In the genomic region with DNA sequence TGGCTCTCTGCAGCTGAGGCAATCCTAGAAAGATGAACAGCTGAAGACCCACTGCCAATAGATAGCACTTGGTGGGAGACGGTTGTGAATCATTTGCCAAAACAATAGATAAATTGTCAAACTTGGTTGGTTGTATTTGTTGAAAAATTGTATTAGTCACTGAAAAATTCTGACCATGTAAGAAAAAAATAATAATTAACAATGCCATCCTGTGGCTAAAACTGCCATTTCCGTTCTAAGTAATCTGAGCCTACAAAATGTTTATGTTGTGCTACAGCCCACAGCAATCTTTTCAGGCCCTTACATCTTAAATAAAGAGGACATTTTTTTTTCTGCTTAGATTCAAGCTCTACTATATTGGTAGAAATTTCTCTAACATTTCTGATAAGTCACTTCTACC, we compare ENCODE assay signal across 22 cellular contexts.
DNase-seq lines count a peak whose midpoint lies in the region; ATAC-seq and TF ChIP-seq lines count a peak whose summit lies in the region.
"Had no signal": no experiment of that assay in that cellular context is flagged by ENCODE, and none has a peak within 500 bp of the region (broad histone marks: within the 10 kb centered on the region; RNA-seq: fewer than 3 reads in every experiment).

No MANE protein-coding gene starts in this region.

- DNase-seq in HT1080 (ENCODE audit: low read depth) (peak; percentile 78), astrocyte of the spinal cord (ENCODE audit: low read depth, low spot score) (peak; percentile 45), fibroblast of villous mesenchyme (ENCODE audit: low read depth) (peak; percentile 20), tibial artery (no peak), NCI-H774 (lab: John Stamatoyannopoulos, UW) (no peak), glutamatergic neuron (no peak)
- DNase-seq: activated CD4-positive, alpha-beta T cell treated with anti-CD3 and anti-CD28 coated beads for 36 hours; activated naive CD8-positive, alpha-beta T cell treated with anti-CD3 and anti-CD28 coated beads, Interleukin-2, amount 10 ng/mL, durations not matched to agents 7 days and 5 days; CD8-positive, alpha-beta memory T cell; cortex of kidney; DMS79 treated with DMSO at 0.1 percent for 48 hours; NCI-H510A; posterior cingulate gyrus; stimulated activated naive CD8-positive, alpha-beta T cell treated with anti-CD3 and anti-CD28 coated beads, Interleukin-15, Interleukin-2, amounts not matched to agents 100 U/mL and 50 U/mL, for 24 hours; T-helper 1 cell; upper lobe of left lung had no signal

- H3K36me3 Mint-ChIP-seq in glutamatergic neuron (ENCODE audit: unreplicated experiment), result no peaks in the 10 kb centered on the region
- H3K36me3 Mint-ChIP-seq: activated naive CD8-positive, alpha-beta T cell treated with anti-CD3 and anti-CD28 coated beads, Interleukin-2, amount 10 ng/mL, durations not matched to agents 7 days and 5 days had no signal

- no peak for ATAC-seq in activated CD4-positive, CD25-positive, alpha-beta regulatory T cell treated with anti-CD3 and anti-CD28 coated beads, Interleukin-2, amount 50 U/mL, for 24 hours
- ATAC-seq: activated CD4-positive, alpha-beta T cell treated with anti-CD3 and anti-CD28 coated beads for 36 hours; activated T-helper 17 cell treated with anti-CD3 and anti-CD28 coated beads, Interleukin-2, amount 50 U/mL, for 72 hours; HepG2; left lobe of liver; stimulated activated naive CD8-positive, alpha-beta T cell treated with anti-CD3 and anti-CD28 coated beads, Interleukin-15, Interleukin-2, amounts not matched to agents 100 U/mL and 50 U/mL, for 24 hours had no signal

- intact Hi-C loops in tibial artery (cut with DNase I; ENCODE audit: low total_unique reads), result loop anchor here (5.0 kb wide), 1 partner anchor 246 kb away; no protein-coding TSS in a partner anchor

- no peak overlapping the region for H3K27ac Mint-ChIP-seq in glutamatergic neuron (ENCODE audit: unreplicated experiment)
- H3K27ac Mint-ChIP-seq: activated CD4-positive, alpha-beta T cell treated with anti-CD3 and anti-CD28 coated beads for 36 hours; activated naive CD8-positive, alpha-beta T cell treated with anti-CD3 and anti-CD28 coated beads, Interleukin-2, amount 10 ng/mL, durations not matched to agents 7 days and 5 days; activated T-helper 17 cell treated with anti-CD3 and anti-CD28 coated beads, Interleukin-2, amount 50 U/mL, for 72 hours; CD8-positive, alpha-beta memory T cell; nephron had no signal

- peaks cover 2% of the 10 kb centered on the region for H3K27me3 Mint-ChIP-seq in glutamatergic neuron (ENCODE audit: unreplicated experiment)
- H3K27me3 Mint-ChIP-seq: activated CD4-positive, alpha-beta T cell treated with anti-CD3 and anti-CD28 coated beads for 36 hours; activated naive CD8-positive, alpha-beta T cell treated with anti-CD3 and anti-CD28 coated beads, Interleukin-2, amount 10 ng/mL, durations not matched to agents 7 days and 5 days; activated T-helper 17 cell treated with anti-CD3 and anti-CD28 coated beads, Interleukin-2, amount 50 U/mL, for 72 hours; CD8-positive, alpha-beta memory T cell had no signal

- in situ Hi-C loops in astrocyte of the spinal cord (cut with HindIII; ENCODE audit: low sequenced_read_pairs), result no loop called here

- H3K4me3 Mint-ChIP-seq in glutamatergic neuron (ENCODE audit: unreplicated experiment), result no peak overlapping the region
- H3K4me3 Mint-ChIP-seq: activated CD4-positive, alpha-beta T cell treated with anti-CD3 and anti-CD28 coated beads for 36 hours; activated naive CD8-positive, alpha-beta T cell treated with anti-CD3 and anti-CD28 coated beads, Interleukin-2, amount 10 ng/mL, durations not matched to agents 7 days and 5 days; activated T-helper 17 cell treated with anti-CD3 and anti-CD28 coated beads, Interleukin-2, amount 50 U/mL, for 72 hours; CD8-positive, alpha-beta memory T cell; nephron had no signal

- H3K4me1 ChIP-seq in tibial artery, result peaks cover 0 to 19% (median 2%) of the 10 kb centered on the region in 4 donors

- H3K36me3 ChIP-seq in tibial artery, result no peaks in the 10 kb centered on the region
- H3K36me3 ChIP-seq: upper lobe of left lung had no signal

- no peaks in the 10 kb centered on the region for H3K9me3 Mint-ChIP-seq in glutamatergic neuron (ENCODE audit: unreplicated experiment)
- H3K9me3 Mint-ChIP-seq: nephron had no signal

- no peaks in the 10 kb centered on the region for H3K27me3 ChIP-seq in tibial artery
- H3K27me3 ChIP-seq: upper lobe of left lung had no signal

- H3K9me3 ChIP-seq in tibial artery, result no peaks in the 10 kb centered on the region
- H3K9me3 ChIP-seq: upper lobe of left lung had no signal

- no peak for TF ChIP-seq CTCF in astrocyte of the spinal cord (IDR thresholded peaks at IDR 0.05; ENCODE audit: low read depth, low read length)
- TF ChIP-seq CTCF in fibroblast of villous mesenchyme (IDR thresholded peaks at IDR 0.05; ENCODE audit: insufficient read depth, low read depth, low read length), result no peak
- TF ChIP-seq CTCF in tibial artery (IDR thresholded peaks at IDR 0.05), result no peak
- TF ChIP-seq CTCF in glutamatergic neuron (IDR thresholded peaks at IDR 0.05; ENCODE audit: partially characterized antibody, unreplicated experiment), result no peak

- H3K27ac ChIP-seq in tibial artery, result peak overlapping the region; percentile 35 to 65
- H3K27ac ChIP-seq: skin epidermis, upper lobe of left lung had no signal

- H3K4me1 Mint-ChIP-seq in glutamatergic neuron (ENCODE audit: low read depth, unreplicated experiment), result peaks cover 6% of the 10 kb centered on the region
- H3K4me1 Mint-ChIP-seq: activated CD4-positive, alpha-beta T cell treated with anti-CD3 and anti-CD28 coated beads for 36 hours; activated naive CD8-positive, alpha-beta T cell treated with anti-CD3 and anti-CD28 coated beads, Interleukin-2, amount 10 ng/mL, durations not matched to agents 7 days and 5 days; activated T-helper 17 cell treated with anti-CD3 and anti-CD28 coated beads, Interleukin-2, amount 50 U/mL, for 72 hours; CD8-positive, alpha-beta memory T cell had no signal

- H3K4me3 ChIP-seq in astrocyte of the spinal cord (ENCODE audit: low read depth, low read length) (no peak overlapping the region), fibroblast of villous mesenchyme (ENCODE audit: low read depth, low read length) (no peak overlapping the region), tibial artery (no peak overlapping the region)
- H3K4me3 ChIP-seq: skin epidermis, upper lobe of left lung had no signal

Comparison
In these comparisons a context has a peak if more than half of its experiments do, and no peak if none do; other contexts are left out.
1. DNase-seq: peak in HT1080 (single experiment), astrocyte of the spinal cord (single experiment) and fibroblast of villous mesenchyme (single experiment); none in tibial artery (0 of 2), NCI-H774 (single experiment) and glutamatergic neuron (single experiment).